28 cellular contexts compared by ENCODE assay signal in the genomic region with DNA sequence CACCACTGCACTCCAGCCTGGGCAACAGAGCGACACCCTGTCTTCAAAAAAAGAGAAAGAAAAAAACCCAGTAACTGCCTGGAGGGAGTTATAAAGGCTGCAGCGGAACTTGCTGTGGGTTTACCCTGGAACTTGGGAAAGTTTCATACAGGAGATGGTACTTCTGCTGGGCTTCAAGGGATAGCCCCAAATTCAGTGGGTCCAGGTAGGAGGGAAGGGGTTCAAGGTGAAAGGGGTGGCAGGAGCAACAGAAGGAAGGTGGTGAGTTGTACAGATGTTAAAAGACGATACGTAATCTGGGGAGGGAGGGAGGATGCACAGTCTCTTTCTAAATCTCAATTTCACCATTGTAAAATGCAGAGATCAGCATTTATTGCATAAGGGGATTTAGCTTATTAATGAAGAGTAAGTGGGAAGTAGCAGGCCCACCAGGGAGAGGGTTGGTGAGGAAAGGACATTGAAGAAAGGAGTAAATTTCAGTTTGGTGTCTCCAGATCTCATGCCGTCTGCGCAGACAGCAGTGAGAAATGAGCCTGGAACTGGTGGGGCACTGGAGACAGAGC.
"Had no signal": no experiment of that assay in that cellular context is flagged by ENCODE, and none has a peak within 500 bp of the region (broad histone marks: within the 10 kb centered on the region; RNA-seq: fewer than 3 reads in every experiment).

No MANE protein-coding gene starts in this region.

- H3K36me3 ChIP-seq: brain microvascular endothelial cell, esophagus squamous epithelium, gastroesophageal sphincter had no signal

- ATAC-seq: activated naive CD4-positive, alpha-beta T cell treated with anti-CD3 and anti-CD28 coated beads, Interleukin-2, amount 50 U/mL, for 72 hours; activated T-cell treated with anti-CD3 and anti-CD28 coated beads, Interleukin-2, amount 50 U/mL, for 72 hours had no signal

- FAIRE-seq: astrocyte, bronchial epithelial cell, colon had no signal

- DNase-seq: activated CD4-positive, alpha-beta memory T cell treated with anti-CD3 and anti-CD28 coated beads, Interleukin-2, amount 10 ng/mL, durations not matched to agents 7 days and 5 days; activated CD4-positive, alpha-beta T cell treated with anti-CD3 and anti-CD28 coated beads for 4 hours; activated CD4-positive, alpha-beta T cell treated with anti-CD3 and anti-CD28 coated beads, Interleukin-2, amount 10 ng/mL, durations not matched to agents 7 days and 5 days; activated CD4-positive, alpha-beta T cell treated with anti-CD3 and anti-CD28 coated beads, Interleukin-2, amount 50 U/mL, for 4 hours; activated CD4-positive, CD25-positive, alpha-beta regulatory T cell; activated CD4-positive, CD25-positive, alpha-beta regulatory T cell treated with anti-CD3 and anti-CD28 coated beads, Interleukin-2, amount 50 U/mL, for 72 hours; activated CD8-positive, alpha-beta memory T cell treated with anti-CD3 and anti-CD28 coated beads, Interleukin-2, amount 50 U/mL, for 48 hours; activated gamma-delta T cell; activated naive CD4-positive, alpha-beta T cell; activated naive CD4-positive, alpha-beta T cell treated with anti-CD3 and anti-CD28 coated beads, Interleukin-2, amount 10 ng/mL, durations not matched to agents 7 days and 5 days; activated naive CD8-positive, alpha-beta T cell treated with anti-CD3 and anti-CD28 coated beads, Interleukin-2, amount 10 ng/mL, durations not matched to agents 7 days and 5 days; activated T-cell treated with anti-CD3 and anti-CD28 coated beads for 4 hours; activated T-cell treated with anti-CD3 and anti-CD28 coated beads, Interleukin-2, amount 50 U/mL, for 24 hours; activated T-cell treated with anti-CD3 and anti-CD28 coated beads, Interleukin-2, amount 50 U/mL, for 72 hours; brain microvascular endothelial cell; caudate nucleus; cortex of kidney; effector memory CD4-positive, alpha-beta T cell; endodermal cell; esophagus squamous epithelium; foreskin melanocyte; T-helper 2 cell had no signal

- H3K4me1 ChIP-seq: esophagus squamous epithelium, gastroesophageal sphincter had no signal

- H3K27ac ChIP-seq: brain microvascular endothelial cell, epithelial cell of prostate, esophagus squamous epithelium, gastroesophageal sphincter had no signal

- H3K9me3 ChIP-seq: esophagus squamous epithelium, gastroesophageal sphincter had no signal

- H3K4me3 ChIP-seq: esophagus squamous epithelium, gastroesophageal sphincter had no signal

- H3K27me3 ChIP-seq: brain microvascular endothelial cell, gastroesophageal sphincter had no signal
